ENCODE assay signal across 14 cellular contexts in the genomic region with DNA sequence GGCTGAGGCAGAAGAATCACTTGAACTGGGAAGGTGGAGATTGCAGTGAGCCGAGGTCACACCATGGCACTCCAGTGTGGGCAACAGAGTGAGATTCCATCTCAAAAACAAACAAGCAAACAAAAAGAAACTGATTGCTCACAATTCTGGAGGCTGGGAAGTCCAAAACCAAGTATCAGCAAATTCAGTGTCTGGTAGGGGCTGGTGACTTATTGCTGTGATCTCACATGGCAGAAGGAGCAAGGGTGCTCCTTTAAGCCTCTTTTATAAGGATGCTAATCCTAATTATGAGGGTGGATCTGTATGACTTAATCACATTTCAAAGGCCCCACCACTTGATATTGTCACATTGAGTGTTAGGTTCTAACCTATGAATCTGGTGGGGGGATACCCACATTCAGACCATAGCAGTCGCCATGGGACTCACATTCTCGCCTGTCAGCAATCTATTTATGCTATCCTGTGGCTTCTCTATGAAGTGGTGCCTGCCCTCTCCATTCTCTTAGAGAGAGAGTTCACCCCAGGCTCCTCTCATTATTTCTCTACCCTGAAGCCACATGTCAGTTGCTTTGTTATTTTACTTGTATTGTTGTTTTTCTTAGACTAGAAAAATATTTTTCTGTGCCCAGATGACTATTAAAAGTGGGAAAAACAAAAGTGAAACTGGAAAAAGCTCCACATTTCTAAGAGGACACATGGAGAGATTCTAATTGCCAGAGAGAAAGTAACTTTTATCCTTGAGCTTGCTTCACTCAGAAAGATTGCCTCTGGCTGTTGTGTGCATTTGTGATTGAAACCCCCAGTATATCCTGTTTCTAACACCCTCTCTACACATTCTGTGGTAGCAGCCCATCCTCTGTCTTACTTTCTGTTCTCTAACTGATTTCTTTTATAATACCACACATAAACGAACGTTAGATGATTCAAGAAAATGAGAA. TPM values are rescaled to one million over a fixed set of nuclear protein-coding genes. Genes with fewer than 3 reads are reported as not detected.
DNase-seq lines count a peak whose midpoint lies in the region; ATAC-seq and TF ChIP-seq lines count a peak whose summit lies in the region.
"Had no signal": no experiment of that assay in that cellular context is flagged by ENCODE, and none has a peak within 500 bp of the region (broad histone marks: within the 10 kb centered on the region; RNA-seq: fewer than 3 reads in every experiment).

No MANE protein-coding gene starts in this region.

- H3K9ac ChIP-seq in mammary epithelial cell (ENCODE audit: insufficient read depth, low read length), result no peak overlapping the region
- no peak overlapping the region for H3K9ac ChIP-seq in adipocyte (ENCODE audit: low read length)

- no peak overlapping the region for H3K4me3 ChIP-seq in mammary epithelial cell (replicated peaks in 1 of 3; ENCODE audit: insufficient read depth in 1 of 3, low read depth in 2 of 3, low read length in 3 of 3)
- peak overlapping the region; percentile 34 for H3K4me3 ChIP-seq in adipocyte (ENCODE audit: low read length)
- peak overlapping the region in 1 of 3 donors; percentile 25 for H3K4me3 ChIP-seq in right lobe of liver
- H3K4me3 ChIP-seq in upper lobe of right lung, result peak overlapping the region; percentile 1

- CTCF ChIA-PET in MCF 10A (lab: Yijun Ruan, JAX) (interaction anchor here (0.6 kb wide), 1 partner anchor 19 kb away, joined by 3 read pairs; no protein-coding TSS in a partner anchor), mammary epithelial cell (lab: Charles Lee; ENCODE audit: low non-redundant PET) (no interaction called here), HEK293T (lab: Yijun Ruan, JAX) (no interaction called here)

- H3K4me2 ChIP-seq in mammary epithelial cell (ENCODE audit: insufficient read depth, low read depth, low read length), result no peak overlapping the region

- H3K4me1 ChIP-seq in mammary epithelial cell (ENCODE audit: insufficient read depth, low read length) (no peaks in the 10 kb centered on the region), adipocyte (ENCODE audit: control insufficient read depth, insufficient read depth, low read length) (peaks cover 12% of the 10 kb centered on the region), right lobe of liver (no peaks in the 10 kb centered on the region), upper lobe of right lung (peaks cover 5% of the 10 kb centered on the region)

- H4K20me1 ChIP-seq in mammary epithelial cell (ENCODE audit: insufficient read depth, low read length), result no peaks in the 10 kb centered on the region

- peak overlapping the region; percentile 81 for H3K27ac Mint-ChIP-seq in MCF 10A (ENCODE audit: low read depth, unreplicated experiment)

- intact Hi-C loops in MCF 10A (cut with micrococcal nuclease) (no loop called here), mammary epithelial cell (cut with micrococcal nuclease) (no loop called here), right lobe of liver (cut with DNase I) (no loop called here), upper lobe of right lung (cut with DNase I) (no loop called here)

- H3K27me3 ChIP-seq in mammary epithelial cell (ENCODE audit: insufficient read depth, low read length), result no peaks in the 10 kb centered on the region
- no peaks in the 10 kb centered on the region for H3K27me3 ChIP-seq in adipocyte (replicated peaks; ENCODE audit: control insufficient read depth, insufficient read depth, low read length)
- no peaks in the 10 kb centered on the region for H3K27me3 ChIP-seq in right lobe of liver
- H3K27me3 ChIP-seq in upper lobe of right lung, result no peaks in the 10 kb centered on the region

- no peaks in the 10 kb centered on the region for H3K27me3 Mint-ChIP-seq in MCF 10A (ENCODE audit: insufficient read depth, unreplicated experiment)

- no peaks in the 10 kb centered on the region for H3K79me2 ChIP-seq in mammary epithelial cell (ENCODE audit: insufficient read depth, low read length)

- H3K9me3 ChIP-seq in mammary epithelial cell (replicated peaks; ENCODE audit: insufficient read depth, low read length) (no peaks in the 10 kb centered on the region), adipocyte (ENCODE audit: control insufficient read depth, low read length) (peaks cover 12% of the 10 kb centered on the region), right lobe of liver (no peaks in the 10 kb centered on the region), upper lobe of right lung (no peaks in the 10 kb centered on the region)

- POLR2A ChIA-PET in MCF 10A (lab: Yijun Ruan, JAX), result interaction anchor here (0.6 to 0.7 kb wide), 2 partner anchors 13 to 994 kb away, joined by 3 read pairs; no protein-coding TSS in a partner anchor
- POLR2A ChIA-PET in HEK293T (lab: Yijun Ruan, JAX), result no interaction called here

- TF ChIP-seq POLR2A in right lobe of liver (IDR thresholded peaks at IDR 0.05), result no peak

- no peak overlapping the region for H2AFZ ChIP-seq in mammary epithelial cell (ENCODE audit: low read depth, low read length)

- TF ChIP-seq CTCF in MCF 10A (IDR thresholded peaks at IDR 0.05; ENCODE audit: unreplicated experiment), result no peak
- TF ChIP-seq CTCF in mammary epithelial cell (conservative IDR thresholded peaks at IDR 0.05 in 1 of 2, IDR thresholded peaks at IDR 0.05 in 1 of 2; ENCODE audit: extremely low read depth in 1 of 2, insufficient read depth in 1 of 2, low read depth in 1 of 2, low read length in 2 of 2), result no peak
- no peak for TF ChIP-seq CTCF in right lobe of liver (IDR thresholded peaks at IDR 0.05)
- no peak for TF ChIP-seq CTCF in upper lobe of right lung (IDR thresholded peaks at IDR 0.05)

- DNase-seq in MCF 10A (ENCODE audit: unreplicated experiment) (no peak), mammary epithelial cell (no peak), adipocyte (ENCODE audit: low read depth) (peak; percentile 10), right lobe of liver (no peak), upper lobe of right lung (no peak), HEK293T (ENCODE audit: extremely low spot score) (no peak), NCI-H2227 (lab: John Stamatoyannopoulos, UW; ENCODE audit: unreplicated experiment) (no peak)
- DNase-seq: activated effector memory CD4-positive, alpha-beta T cell treated with anti-CD3 and anti-CD28 coated beads, Interleukin-2, amount 50 U/mL, for 16 hours; cortex of kidney; hippocampal formation; NCI-H2081 treated with DMSO at 0.1 percent for 48 hours; stimulated activated naive CD8-positive, alpha-beta T cell treated with anti-CD3 and anti-CD28 coated beads, Interleukin-15, Interleukin-2, amounts not matched to agents 100 U/mL and 50 U/mL, for 24 hours had no signal

- 60% methylated on average over 4 of the region's 5 CpGs for WGBS in mammary epithelial cell (ENCODE audit: low coverage, missing lambda C conversion rate)
- WGBS in right lobe of liver (ENCODE audit: insufficient coverage, low coverage, low lambda C conversion rate, missing lambda C conversion rate), result 48% methylated on average over 3 of the region's 5 CpGs

- H3K36me3 ChIP-seq in mammary epithelial cell (ENCODE audit: insufficient read depth, low read length), result no peaks in the 10 kb centered on the region
- H3K36me3 ChIP-seq in adipocyte (ENCODE audit: control insufficient read depth, insufficient read depth, low read length, severe bottlenecking), result no peaks in the 10 kb centered on the region
- H3K36me3 ChIP-seq in right lobe of liver, result no peaks in the 10 kb centered on the region
- no peaks in the 10 kb centered on the region for H3K36me3 ChIP-seq in upper lobe of right lung

- H3K4me1 Mint-ChIP-seq in MCF 10A (ENCODE audit: insufficient read depth, unreplicated experiment), result peaks cover 16% of the 10 kb centered on the region

- in situ Hi-C loops in mammary epithelial cell (cut with MboI; ENCODE audit: low sequenced_read_pairs in 2 of 2), result no loop called here

- H3K27ac ChIP-seq in mammary epithelial cell (ENCODE audit: insufficient read depth, low read depth, low read length) (no peak overlapping the region), right lobe of liver (peak overlapping the region in 1 of 3 donors; percentile 18), upper lobe of right lung (peak overlapping the region; percentile 19)
- H3K27ac ChIP-seq: HL-60 had no signal

- ATAC-seq in right lobe of liver (peak in 3 of 4 donors; percentile 47 to 65 (median 57)), upper lobe of right lung (no peak), GM21717 (IDR thresholded peaks at IDR 0.05; ENCODE audit: unreplicated experiment) (no peak)
- ATAC-seq: stimulated activated naive CD8-positive, alpha-beta T cell treated with anti-CD3 and anti-CD28 coated beads, Interleukin-15, Interleukin-2, amounts not matched to agents 100 U/mL and 50 U/mL, for 24 hours had no signal

- dilution Hi-C loops in mammary epithelial cell (cut with HindIII; ENCODE audit: low sequenced_read_pairs), result no loop called here

- H3K9me3 Mint-ChIP-seq in MCF 10A (ENCODE audit: unreplicated experiment), result peaks cover 10% of the 10 kb centered on the region

- peak overlapping the region; percentile 61 for H3K4me3 Mint-ChIP-seq in MCF 10A (ENCODE audit: unreplicated experiment)

- BruUV-seq in MCF 10A (replicated peaks; lab: Mats Ljungman, UMichigan), result no TSS peak
- no TSS peak for BruUV-seq in mammary epithelial cell (replicated peaks; lab: Mats Ljungman, UMichigan)

- no peaks in the 10 kb centered on the region for H3K36me3 Mint-ChIP-seq in MCF 10A (ENCODE audit: insufficient read depth, unreplicated experiment)

TF ChIP-seq in HEK293T, 16 proteins besides CTCF, POLR2A, EP300 and RAD21 (continues in another document):
- TF ChIP-seq CTBP1 (IDR thresholded peaks at IDR 0.05; ENCODE audit: borderline replicate concordance) (no peak), SP1 (IDR thresholded peaks at IDR 0.05) (no peak), ZNF384 (IDR thresholded peaks at IDR 0.05) (no peak), SUZ12 (IDR thresholded peaks at IDR 0.05) (no peak), FOXA1 (IDR thresholded peaks at IDR 0.05) (no peak), FOXM1 (IDR thresholded peaks at IDR 0.05; ENCODE audit: borderline replicate concordance) (no peak), FOXK2 (IDR thresholded peaks at IDR 0.05) (no peak), ELF4 (IDR thresholded peaks at IDR 0.05) (no peak), TARDBP (IDR thresholded peaks at IDR 0.05) (no peak), ARNT (IDR thresholded peaks at IDR 0.05) (no peak), NFRKB (IDR thresholded peaks at IDR 0.05) (no peak)
- TF ChIP-seq, protein P1, sequence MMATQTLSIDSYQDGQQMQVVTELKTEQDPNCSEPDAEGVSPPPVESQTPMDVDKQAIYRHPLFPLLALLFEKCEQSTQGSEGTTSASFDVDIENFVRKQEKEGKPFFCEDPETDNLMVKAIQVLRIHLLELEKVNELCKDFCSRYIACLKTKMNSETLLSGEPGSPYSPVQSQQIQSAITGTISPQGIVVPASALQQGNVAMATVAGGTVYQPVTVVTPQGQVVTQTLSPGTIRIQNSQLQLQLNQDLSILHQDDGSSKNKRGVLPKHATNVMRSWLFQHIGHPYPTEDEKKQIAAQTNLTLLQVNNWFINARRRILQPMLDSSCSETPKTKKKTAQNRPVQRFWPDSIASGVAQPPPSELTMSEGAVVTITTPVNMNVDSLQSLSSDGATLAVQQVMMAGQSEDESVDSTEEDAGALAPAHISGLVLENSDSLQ (IDR thresholded peaks at IDR 0.05), result no peak

RNA-seq across cellular contexts. Expression of a gene that starts 18.8 kb away (rescaled TPM):
- total RNA-seq in MCF 10A (2022) (0.16 and 0.44 TPM in 2 replicates), mammary epithelial cell (under 1 TPM in 1 of 2 donors, not detected in 1; 0.17 TPM), right lobe of liver (10 to 100 TPM in 5 of 6 experiments, 1 to 10 TPM in 1; 7.4 to 26.8 (median 15.1) TPM), upper lobe of right lung (1.6 TPM)
- not detected for polyA plus RNA-seq in mammary epithelial cell
- polyA minus RNA-seq in mammary epithelial cell, result not detected

Comparison
In these comparisons a context has a peak if more than half of its experiments do, and no peak if none do; other contexts are left out.
1. H3K4me3 ChIP-seq: peak in adipocyte (single experiment) and upper lobe of right lung (single experiment); none in mammary epithelial cell (0 of 3).
2. ATAC-seq: peak in right lobe of liver (3 of 4); none in upper lobe of right lung (single experiment) and GM21717 (single experiment).